18 cellular contexts compared by ENCODE assay signal in the genomic region with DNA sequence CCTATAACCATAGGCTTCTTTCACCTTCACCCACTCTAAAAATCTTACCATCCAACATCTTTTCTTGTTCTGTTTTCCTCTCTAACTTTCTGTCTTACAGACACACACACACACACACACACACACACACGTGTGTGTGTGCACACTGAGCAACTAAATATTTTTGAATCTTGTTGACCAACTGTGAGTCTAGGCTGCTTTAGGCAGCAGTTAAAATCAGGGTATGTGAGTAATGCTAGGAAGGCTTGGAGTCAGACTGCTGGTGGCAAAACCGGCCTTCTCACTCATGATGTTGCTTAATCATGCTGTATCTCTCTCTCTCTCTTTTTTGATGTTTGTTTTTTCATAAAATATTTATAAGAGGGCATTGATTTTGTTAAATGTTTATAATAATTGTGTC.
DNase-seq lines count a peak whose midpoint lies in the region; ATAC-seq and TF ChIP-seq lines count a peak whose summit lies in the region.
"Had no signal": no experiment of that assay in that cellular context is flagged by ENCODE, and none has a peak within 500 bp of the region (broad histone marks: within the 10 kb centered on the region; RNA-seq: fewer than 3 reads in every experiment).

No MANE protein-coding gene starts in this region.

- POLR2A ChIA-PET in BJ (lab: Charles Lee), result no interaction called here

- H3K36me3 ChIP-seq in BJ (ENCODE audit: control insufficient read depth, insufficient read depth, low read length), result no peaks in the 10 kb centered on the region
- H3K36me3 ChIP-seq: vagina had no signal

- no peaks in the 10 kb centered on the region for H3K27me3 ChIP-seq in BJ (ENCODE audit: control insufficient read depth, insufficient read depth, low read length)
- H3K27me3 ChIP-seq: vagina had no signal

- no peak overlapping the region for H3K4me3 ChIP-seq in BJ (ENCODE audit: low read depth, low read length)
- no peak overlapping the region for H3K4me3 ChIP-seq in epithelial cell of esophagus (ENCODE audit: low read length)
- H3K4me3 ChIP-seq: vagina had no signal

- peak; percentile 3 for DNase-seq in BJ (ENCODE audit: low read depth)
- DNase-seq in NCI-H226, result peak; percentile 33
- DNase-seq in epithelial cell of esophagus (ENCODE audit: low read depth), result peak; percentile 86
- no peak for DNase-seq in omental fat pad (ENCODE audit: low spot score)
- no peak for DNase-seq in dedifferentiated amniotic fluid mesenchymal stem cell (ENCODE audit: extremely low spot score)
- no peak for DNase-seq in D341Med (ENCODE audit: low spot score)
- DNase-seq: activated CD4-positive, alpha-beta T cell treated with anti-CD3 and anti-CD28 coated beads, Interleukin-2, amount 50 U/mL, for 4 hours; activated naive CD8-positive, alpha-beta T cell treated with anti-CD3 and anti-CD28 coated beads for 36 hours; activated T-cell treated with anti-CD3 and anti-CD28 coated beads, Interleukin-2, amount 50 U/mL, for 1 hour; AML-193; endodermal cell; MV-4-11; NCI-H2081 treated with DMSO at 0.1 percent for 48 hours; NCI-H526 treated with DMSO at 0.1 percent for 48 hours had no signal

- CTCF ChIA-PET in BJ (lab: Yijun Ruan, JAX), result interaction anchor here (1.0 kb wide), 1 partner anchor 24 kb away, joined by 3 read pairs; no protein-coding TSS in a partner anchor

- no peak for TF ChIP-seq CTCF in BJ (IDR thresholded peaks at IDR 0.05; ENCODE audit: insufficient read depth, low read depth, low read length)
- no peak for TF ChIP-seq CTCF in epithelial cell of esophagus (IDR thresholded peaks at IDR 0.05; ENCODE audit: insufficient read depth, low read depth, low read length, missing control alignments)
- no peak for TF ChIP-seq CTCF in omental fat pad (IDR thresholded peaks at IDR 0.05)

- ATAC-seq in omental fat pad (ENCODE audit: low FRiP score) (peak; percentile 41), GM19351 (IDR thresholded peaks at IDR 0.05; ENCODE audit: unreplicated experiment) (no peak), HG02840 (IDR thresholded peaks at IDR 0.05; ENCODE audit: low FRiP score, unreplicated experiment) (no peak)
- ATAC-seq: natural killer cell treated with Interleukin-12 subunit alpha and Interleukin-12 subunit beta and Interleukin-15 and Interleukin-18, amount 100 ng/mL, for 72 hours had no signal

Comparison
In these comparisons a context has a peak if more than half of its experiments do, and no peak if none do; other contexts are left out.
1. DNase-seq: peak in BJ (single experiment), NCI-H226 (single experiment) and epithelial cell of esophagus (single experiment); none in omental fat pad (single experiment), dedifferentiated amniotic fluid mesenchymal stem cell (single experiment) and D341Med (single experiment).